Comparison of ENCODE assay signal across 8 cellular contexts in genomic region chr1:51249445-51249844, GRCh38.
"Had no signal": no experiment of that assay in that cellular context is flagged by ENCODE, and none has a peak within 500 bp of the region (broad histone marks: within the 10 kb centered on the region; RNA-seq: fewer than 3 reads in every experiment).

No MANE protein-coding gene starts in this region.

- ATAC-seq: HCT116 had no signal

- H3K36me3 ChIP-seq: HAP-1 had no signal

- H3K9me3 ChIP-seq: HAP-1 had no signal

- H3K27ac ChIP-seq: GM23248, HL-60 had no signal

- H3K9ac ChIP-seq: GM23248 had no signal

- H3K4me3 ChIP-seq: GM23248, HAP-1 had no signal

- DNase-seq: GM23248, GOT3, H7, HFFc6, KG1 had no signal

- H2AFZ ChIP-seq: GM23248 had no signal

- H3K4me1 ChIP-seq: HAP-1 had no signal
